ENCODE assay signal across 13 cellular contexts in the genomic region with DNA sequence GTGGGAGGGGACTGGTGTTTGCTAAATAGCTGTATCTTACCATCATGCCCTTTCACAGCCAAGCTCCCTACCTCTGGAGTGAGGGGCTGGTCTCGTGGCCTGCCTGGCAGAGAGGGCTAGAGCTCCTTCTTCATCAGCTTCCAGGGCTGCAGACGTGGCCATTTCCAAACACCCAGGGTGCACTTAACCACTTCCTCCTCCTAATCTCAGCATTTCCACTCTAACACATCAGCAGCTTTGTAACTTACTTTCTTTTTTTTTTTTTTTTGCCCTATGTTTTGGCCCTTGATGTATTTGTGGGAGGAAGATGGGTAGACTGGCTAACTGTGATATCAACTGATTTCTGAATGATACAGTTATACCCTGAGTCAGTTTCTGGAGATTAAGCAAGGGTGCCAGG. TPM values are rescaled to one million over a fixed set of nuclear protein-coding genes. Genes with fewer than 3 reads are reported as not detected.
A peak's percentile ranks its signal among the peaks of the same experiment; 100 is the strongest.
DNase-seq lines count a peak whose midpoint lies in the region; ATAC-seq and TF ChIP-seq lines count a peak whose summit lies in the region.
"Had no signal": no experiment of that assay in that cellular context is flagged by ENCODE, and none has a peak within 500 bp of the region (broad histone marks: within the 10 kb centered on the region; RNA-seq: fewer than 3 reads in every experiment).

No MANE protein-coding gene starts in this region.

- H4K20me1 ChIP-seq in DND-41 (ENCODE audit: insufficient read depth, low read length): peaks cover 3% of the 10 kb centered on the region
- no peaks in the 10 kb centered on the region for H4K20me1 ChIP-seq in OCI-LY1 (ENCODE audit: insufficient read depth, low read length)

- H3K4me3 ChIP-seq in DND-41 (ENCODE audit: low read depth in 1 of 2, low read length in 2 of 2) (no peak overlapping the region), OCI-LY1 (ENCODE audit: low read depth, low read length, poor library complexity, severe bottlenecking) (peak overlapping the region; percentile 11)
- H3K4me3 ChIP-seq: MG63, prostate gland had no signal

- H3K27me3 ChIP-seq in DND-41 (ENCODE audit: insufficient read depth, low read length, poor library complexity) (no peaks in the 10 kb centered on the region), OCI-LY1 (ENCODE audit: insufficient read depth, low read length) (no peaks in the 10 kb centered on the region)
- H3K27me3 ChIP-seq: MG63 had no signal

- peaks cover 10 to 16% of the 10 kb centered on the region in 2 donors for H3K4me1 Mint-ChIP-seq in natural killer cell treated with Interleukin-12 subunit alpha and Interleukin-12 subunit beta and Interleukin-15 and Interleukin-18, amount 100 ng/mL, for 72 hours (ENCODE audit: low read depth in 2 of 2)

- no peaks in the 10 kb centered on the region for H3K79me2 ChIP-seq in DND-41 (ENCODE audit: insufficient read depth, low read length)
- H3K79me2 ChIP-seq in OCI-LY1 (ENCODE audit: insufficient read depth, low read length): no peaks in the 10 kb centered on the region

- no peak overlapping the region for H3K9ac ChIP-seq in DND-41 (ENCODE audit: low read depth, low read length)
- H3K9ac ChIP-seq in OCI-LY1 (ENCODE audit: low read length): peak overlapping the region; percentile 9; the same call in 1 of the 2 replicates

- H3K9me3 ChIP-seq in DND-41 (ENCODE audit: insufficient read depth, low read length, severe bottlenecking) (no peaks in the 10 kb centered on the region), OCI-LY1 (ENCODE audit: low read length) (no peaks in the 10 kb centered on the region)
- H3K9me3 ChIP-seq: MG63, prostate gland had no signal

- H3K36me3 Mint-ChIP-seq in natural killer cell treated with Interleukin-12 subunit alpha and Interleukin-12 subunit beta and Interleukin-15 and Interleukin-18, amount 100 ng/mL, for 72 hours: no peaks in the 10 kb centered on the region

- no peak overlapping the region for H3K4me3 Mint-ChIP-seq in natural killer cell treated with Interleukin-12 subunit alpha and Interleukin-12 subunit beta and Interleukin-15 and Interleukin-18, amount 100 ng/mL, for 72 hours
- H3K4me3 Mint-ChIP-seq: activated CD4-positive, alpha-beta memory T cell treated with anti-CD3 and anti-CD28 coated beads, Interleukin-2, amount 10 ng/mL, durations not matched to agents 7 days and 5 days had no signal

- no peaks in the 10 kb centered on the region for H3K9me2 ChIP-seq in OCI-LY1 (ENCODE audit: low read depth, low read length)

- H3K4me1 ChIP-seq in DND-41 (ENCODE audit: insufficient read depth, low read length) (0 out of 2 replicates have a peak, but pooled peaks cover 3% of the 10 kb centered on the region), OCI-LY1 (ENCODE audit: insufficient read depth, low read length, severe bottlenecking) (peaks cover 49% of the 10 kb centered on the region)
- H3K4me1 ChIP-seq: prostate gland had no signal

- peak; percentile 78 for ATAC-seq in DND-41 (ENCODE audit: insufficient read depth, low read depth)
- peak; percentile 45 to 53 for ATAC-seq in natural killer cell treated with Interleukin-12 subunit alpha and Interleukin-12 subunit beta and Interleukin-15 and Interleukin-18, amount 100 ng/mL, for 72 hours
- no peak for ATAC-seq in GM18861 (IDR thresholded peaks at IDR 0.05; ENCODE audit: unreplicated experiment)

- no peak overlapping the region for H3K4me2 ChIP-seq in DND-41 (ENCODE audit: insufficient read depth, low read length)
- H3K4me2 ChIP-seq in OCI-LY1 (ENCODE audit: low read length): peak overlapping the region; percentile 53

- no peaks in the 10 kb centered on the region for H3K9me3 Mint-ChIP-seq in natural killer cell treated with Interleukin-12 subunit alpha and Interleukin-12 subunit beta and Interleukin-15 and Interleukin-18, amount 100 ng/mL, for 72 hours
- H3K9me3 Mint-ChIP-seq: activated CD4-positive, alpha-beta memory T cell treated with anti-CD3 and anti-CD28 coated beads, Interleukin-2, amount 10 ng/mL, durations not matched to agents 7 days and 5 days had no signal

- TF ChIP-seq CTCF in DND-41 (IDR thresholded peaks at IDR 0.05; ENCODE audit: borderline replicate concordance, extremely low read depth, low read length, poor library complexity, severe bottlenecking) (no peak), OCI-LY1 (IDR thresholded peaks at IDR 0.05; ENCODE audit: low read length) (no peak)

- DNase-seq in DND-41: peak; percentile 25
- DNase-seq in caudate nucleus (lab: John Stamatoyannopoulos, UW): no peak
- no peak for DNase-seq in natural killer cell treated with Interleukin-12 subunit alpha and Interleukin-12 subunit beta and Interleukin-15 and Interleukin-18, amount 100 ng/mL, for 72 hours (ENCODE audit: low spot score)
- DNase-seq in anterior cingulate cortex (lab: John Stamatoyannopoulos, UW): no peak
- DNase-seq in NCI-H446 treated with DMSO at 0.1 percent for 48 hours (lab: John Stamatoyannopoulos, UW): no peak
- DNase-seq: activated CD4-positive, alpha-beta memory T cell treated with anti-CD3 and anti-CD28 coated beads, Interleukin-2, amount 10 ng/mL, durations not matched to agents 7 days and 5 days; activated effector memory CD4-positive, alpha-beta T cell treated with Interleukin-2 at 50 U/mL for 16 hours; MG63; SHP77; T-helper 9 cell had no signal

- H3K36me3 ChIP-seq in DND-41 (ENCODE audit: insufficient read depth, low read length): peaks cover 7% of the 10 kb centered on the region; the same call in 1 of the 2 replicates
- H3K36me3 ChIP-seq in OCI-LY1 (ENCODE audit: insufficient read depth, low read length): peaks cover 9% of the 10 kb centered on the region; the same call in 1 of the 2 replicates
- H3K36me3 ChIP-seq: MG63, prostate gland had no signal

- H3K27ac ChIP-seq in DND-41 (ENCODE audit: low read length) (no peak overlapping the region), OCI-LY1 (ENCODE audit: low read depth, low read length, poor library complexity, severe bottlenecking) (peak overlapping the region; percentile 80), caudate nucleus (ENCODE audit: low read depth, low read length) (peak overlapping the region; percentile 54)
- H3K27ac ChIP-seq: prostate gland had no signal

- no peak overlapping the region for H2AFZ ChIP-seq in DND-41 (ENCODE audit: low read depth, low read length)
- H2AFZ ChIP-seq in OCI-LY1 (ENCODE audit: low read length): no peak overlapping the region

- H3K27me3 Mint-ChIP-seq in natural killer cell treated with Interleukin-12 subunit alpha and Interleukin-12 subunit beta and Interleukin-15 and Interleukin-18, amount 100 ng/mL, for 72 hours: no peaks in the 10 kb centered on the region
- H3K27me3 Mint-ChIP-seq: activated CD4-positive, alpha-beta memory T cell treated with anti-CD3 and anti-CD28 coated beads, Interleukin-2, amount 10 ng/mL, durations not matched to agents 7 days and 5 days had no signal

- H3K27ac Mint-ChIP-seq in natural killer cell treated with Interleukin-12 subunit alpha and Interleukin-12 subunit beta and Interleukin-15 and Interleukin-18, amount 100 ng/mL, for 72 hours: no peak overlapping the region
- H3K27ac Mint-ChIP-seq: activated CD4-positive, alpha-beta memory T cell treated with anti-CD3 and anti-CD28 coated beads, Interleukin-2, amount 10 ng/mL, durations not matched to agents 7 days and 5 days had no signal

- no peaks in the 10 kb centered on the region for H3F3A ChIP-seq in OCI-LY1 (ENCODE audit: insufficient read depth, low read length)

RNA-seq across cellular contexts. Expression of a gene that starts 27.4 kb away (rescaled TPM):
- total RNA-seq in natural killer cell treated with Interleukin-12 subunit alpha and Interleukin-12 subunit beta and Interleukin-15 and Interleukin-18, amount 100 ng/mL, for 72 hours: under 1 TPM in 1 of 2 donors, not detected in 1; 0.07 TPM
- total RNA-seq: activated CD4-positive, alpha-beta memory T cell treated with anti-CD3 and anti-CD28 coated beads, Interleukin-2, amount 10 ng/mL, durations not matched to agents 7 days and 5 days had no signal
